1 cellular context compared by ENCODE assay signal in genomic region chr20:5092765-5093339, GRCh38.
TF ChIP-seq lines count a peak whose summit lies in the region.

No MANE protein-coding gene starts in this region.

TF ChIP-seq in A549, 52 proteins besides CTCF, POLR2A, EP300 and RAD21 (continued from another document):
- no peak for TF ChIP-seq BCL3 (IDR thresholded peaks at IDR 0.05)
- TF ChIP-seq HEYL (CRISPR knock-in tag; IDR thresholded peaks at IDR 0.05), result no peak
- no peak for TF ChIP-seq EHMT2 (IDR thresholded peaks at IDR 0.05; ENCODE audit: low read depth)
- no peak for TF ChIP-seq NR3C1 (IDR thresholded peaks at IDR 0.05)
- TF ChIP-seq HMGXB4 (CRISPR knock-in tag; IDR thresholded peaks at IDR 0.05; ENCODE audit: borderline replicate concordance), result no peak
- TF ChIP-seq ESRRA (IDR thresholded peaks at IDR 0.05; ENCODE audit: borderline replicate concordance, low read length), result no peak
- no peak for TF ChIP-seq RNF2 (IDR thresholded peaks at IDR 0.05; ENCODE audit: borderline replicate concordance, low read depth)
- no peak for TF ChIP-seq CHD2 (IDR thresholded peaks at IDR 0.05; ENCODE audit: low read length, partially characterized antibody)
- no peak for TF ChIP-seq RFX5 (IDR thresholded peaks at IDR 0.05)
- no peak for TF ChIP-seq CEBPB (IDR thresholded peaks at IDR 0.05)
- no peak for TF ChIP-seq FOXS1 (CRISPR knock-in tag; IDR thresholded peaks at IDR 0.05)
TF ChIP-seq in A549: peak in this region for 0.
